Comparison of ENCODE assay signal across 19 cellular contexts in genomic region chr5:98173334-98173733, GRCh38.
DNase-seq lines count a peak whose midpoint lies in the region; ATAC-seq, FAIRE-seq and TF ChIP-seq lines count a peak whose summit lies in the region.
"Had no signal": no experiment of that assay in that cellular context is flagged by ENCODE, and none has a peak within 500 bp of the region (broad histone marks: within the 10 kb centered on the region; RNA-seq: fewer than 3 reads in every experiment).

No MANE protein-coding gene starts in this region.

- no peak overlapping the region for H3K4ac ChIP-seq in IMR-90 (ENCODE audit: low read depth, low read length)

- no peak overlapping the region for H4K91ac ChIP-seq in IMR-90 (ENCODE audit: insufficient read depth, low read depth, low read length)

- H4K20me1 ChIP-seq in IMR-90 (ENCODE audit: insufficient read depth, low read length): no peaks in the 10 kb centered on the region
- H4K20me1 ChIP-seq in GM12878 (ENCODE audit: control insufficient read depth, insufficient read depth): no peaks in the 10 kb centered on the region

- no peak overlapping the region for H3K27ac ChIP-seq in IMR-90 (ENCODE audit: insufficient read depth, low read length)
- H3K27ac ChIP-seq in GM12878 (ENCODE audit: control insufficient read depth, insufficient read depth): no peak overlapping the region
- peak overlapping the region; percentile 47 for H3K27ac ChIP-seq in foreskin keratinocyte
- no peak overlapping the region for H3K27ac ChIP-seq in left ventricle myocardium inferior (replicated peaks)
- H3K27ac ChIP-seq: pancreas, SJCRH30 had no signal

- DNase-seq in AG09309 (ENCODE audit: low read depth) (peak; percentile 10), IMR-90 (peak; percentile 84), GM12878 (ENCODE audit: low read depth, low spot score) (no peak), foreskin keratinocyte (peak; percentile 34 to 73), pons (ENCODE audit: low spot score) (no peak), left ventricle myocardium inferior (no peak)
- DNase-seq: activated T-cell treated with anti-CD3 and anti-CD28 coated beads, Interleukin-2, amount 50 U/mL, for 48 hours; cerebellar nuclear complex; GDM1; KG1; NCI-H1417 treated with DMSO at 0.1 percent for 48 hours; NCI-H2227 treated with DMSO at 0.1 percent for 48 hours; pancreas; SJCRH30; stimulated activated naive CD4-positive, alpha-beta T cell had no signal

- H3K14ac ChIP-seq in IMR-90 (replicated peaks; ENCODE audit: low read depth, low read length): no peak overlapping the region

- no peak overlapping the region; the same call in 1 of the 2 replicates for H3K18ac ChIP-seq in IMR-90 (ENCODE audit: low read depth, low read length)

- no peak overlapping the region for H2AFZ ChIP-seq in IMR-90 (replicated peaks; ENCODE audit: low read length, poor library complexity)
- H2AFZ ChIP-seq in GM12878 (ENCODE audit: control insufficient read depth, low read depth, low read length): no peak overlapping the region

- SMC1A ChIA-PET in GM12878 (lab: Charles Lee; ENCODE audit: uncharacterized antibody, unreplicated experiment): no interaction called here

- no peaks in the 10 kb centered on the region for H3K79me1 ChIP-seq in IMR-90 (ENCODE audit: low read depth in 1 of 2, low read length in 2 of 2)

- intact Hi-C loops in IMR-90 (cut with micrococcal nuclease) (no loop called here), GM12878 (cut with micrococcal nuclease; ENCODE audit: unreplicated experiment) (no loop called here), left ventricle myocardium inferior (cut with micrococcal nuclease) (no loop called here)

- dilution Hi-C loops in IMR-90 (cut with HindIII; ENCODE audit: low sequenced_read_pairs, unreplicated experiment): no loop called here

- H2BK5ac ChIP-seq in IMR-90 (ENCODE audit: low read depth, low read length, poor library complexity, severe bottlenecking): no peak overlapping the region

- H3K56ac ChIP-seq in IMR-90 (ENCODE audit: extremely low read depth, insufficient read depth, low read length): no peak overlapping the region

- BruUV-seq in IMR-90 (replicated peaks; lab: Mats Ljungman, UMichigan) (no TSS peak), GM12878 (replicated peaks; lab: Mats Ljungman, UMichigan) (no TSS peak)

- H3K27me3 ChIP-seq in IMR-90 (ENCODE audit: control insufficient read depth, insufficient read depth, low read length) (no peaks in the 10 kb centered on the region), GM12878 (replicated peaks in 1 of 2; ENCODE audit: control insufficient read depth in 2 of 2, insufficient read depth in 2 of 2, low read length in 1 of 2) (no peaks in the 10 kb centered on the region), foreskin keratinocyte (no peaks in the 10 kb centered on the region), left ventricle myocardium inferior (ENCODE audit: low read depth) (no peaks in the 10 kb centered on the region)
- H3K27me3 ChIP-seq: pancreas, SJCRH30 had no signal

- no peak overlapping the region for H4K8ac ChIP-seq in IMR-90 (ENCODE audit: low read depth in 2 of 2, low read length in 2 of 2)

- no peaks in the 10 kb centered on the region for H3K9me1 ChIP-seq in IMR-90 (ENCODE audit: insufficient read depth, low read length)

- TF ChIP-seq RAD21 in IMR-90 (IDR thresholded peaks at IDR 0.05; ENCODE audit: low read length) (no peak), GM12878 (IDR thresholded peaks at IDR 0.05; ENCODE audit: insufficient read depth, low read depth, low read length) (no peak)

- H3K79me2 ChIP-seq in GM12878 (ENCODE audit: control insufficient read depth, insufficient read depth, low read length): no peaks in the 10 kb centered on the region

- TF ChIP-seq POLR2A in IMR-90 (IDR thresholded peaks at IDR 0.05; ENCODE audit: low read depth, low read length) (no peak), GM12878 (IDR thresholded peaks at IDR 0.05; ENCODE audit: low read depth, low read length) (no peak)

- ATAC-seq in IMR-90 (ENCODE audit: low read depth) (peak; percentile 59), GM12878 (peak; percentile 22; the same call in 1 of the 3 replicates), foreskin keratinocyte (peak; percentile 89), GM19455 (IDR thresholded peaks at IDR 0.05; ENCODE audit: unreplicated experiment) (no peak), GM19463 (IDR thresholded peaks at IDR 0.05; ENCODE audit: unreplicated experiment) (no peak)
- ATAC-seq: left lobe of liver, pancreas had no signal

- H3K9me3 ChIP-seq in IMR-90 (ENCODE audit: control insufficient read depth, insufficient read depth, low read length) (no peaks in the 10 kb centered on the region), GM12878 (replicated peaks; ENCODE audit: control insufficient read depth, insufficient read depth, low read length) (no peaks in the 10 kb centered on the region), left ventricle myocardium inferior (replicated peaks) (no peaks in the 10 kb centered on the region)
- H3K9me3 ChIP-seq: pancreas, SJCRH30 had no signal

- H3K36me3 ChIP-seq in IMR-90 (ENCODE audit: control insufficient read depth, insufficient read depth, low read length) (no peaks in the 10 kb centered on the region), GM12878 (ENCODE audit: control insufficient read depth in 2 of 2, insufficient read depth in 2 of 2, low read length in 1 of 2) (no peaks in the 10 kb centered on the region), left ventricle myocardium inferior (no peaks in the 10 kb centered on the region)
- H3K36me3 ChIP-seq: pancreas, SJCRH30 had no signal

- no peak overlapping the region for H2AK9ac ChIP-seq in IMR-90 (replicated peaks; ENCODE audit: low read depth, low read length, poor library complexity)

- CTCF ChIA-PET in IMR-90 (lab: Yijun Ruan, JAX) (no interaction called here), GM12878 (lab: Yijun Ruan, JAX) (no interaction called here)

- H3K4me2 ChIP-seq in IMR-90 (ENCODE audit: low read depth, low read length) (no peak overlapping the region), GM12878 (ENCODE audit: control insufficient read depth, insufficient read depth) (no peak overlapping the region)
- H3K4me2 ChIP-seq: smooth muscle cell had no signal

- H3K4me1 ChIP-seq in IMR-90 (ENCODE audit: control insufficient read depth, insufficient read depth, low read length) (peaks cover 2% of the 10 kb centered on the region; the same call in 1 of the 2 replicates), GM12878 (ENCODE audit: control insufficient read depth, insufficient read depth, low read length) (no peaks in the 10 kb centered on the region), foreskin keratinocyte (peaks cover 6% of the 10 kb centered on the region), left ventricle myocardium inferior (no peaks in the 10 kb centered on the region)
- H3K4me1 ChIP-seq: pancreas, SJCRH30 had no signal

- no peak overlapping the region for H2BK20ac ChIP-seq in IMR-90 (ENCODE audit: low read depth, low read length)

- no peak overlapping the region for H4K5ac ChIP-seq in IMR-90 (ENCODE audit: low read depth, low read length)

- H2AK5ac ChIP-seq in IMR-90 (ENCODE audit: low read depth, low read length): no peak overlapping the region

- H3K4me3 ChIP-seq in AG09309 (ENCODE audit: control insufficient read depth, low read depth, low read length) (no peak overlapping the region), IMR-90 (ENCODE audit: insufficient read depth, low read depth, low read length) (no peak overlapping the region), GM12878 (no peak overlapping the region), left ventricle myocardium inferior (no peak overlapping the region)
- H3K4me3 ChIP-seq: pancreas, SJCRH30, smooth muscle cell had no signal

- RAD21 ChIA-PET in GM12878 (lab: Charles Lee; ENCODE audit: unreplicated experiment): no interaction called here

- TF ChIP-seq CTCF in AG09309 (IDR thresholded peaks at IDR 0.05; ENCODE audit: control insufficient read depth, insufficient read depth, low read depth, low read length, missing control alignments) (no peak), IMR-90 (conservative IDR thresholded peaks at IDR 0.05; ENCODE audit: low read depth, low read length) (no peak), GM12878 (IDR thresholded peaks at IDR 0.05 in 2 of 3, conservative IDR thresholded peaks at IDR 0.05 in 1 of 3; ENCODE audit: control insufficient read depth in 2 of 3, extremely low read depth in 1 of 3, insufficient read depth in 1 of 3, low read depth in 3 of 3, low read length in 3 of 3) (no peak), foreskin keratinocyte (conservative IDR thresholded peaks at IDR 0.05) (no peak), left ventricle myocardium inferior (IDR thresholded peaks at IDR 0.05; ENCODE audit: borderline replicate concordance) (no peak)

- in situ Hi-C loops in IMR-90 (cut with MboI; ENCODE audit: low sequenced_read_pairs): no loop called here
- in situ Hi-C loops in GM12878 (cut with MboI): no loop called here

- POLR2A ChIA-PET in IMR-90 (lab: Charles Lee; ENCODE audit: unreplicated experiment): no interaction called here
- POLR2A ChIA-PET in GM12878 (lab: Charles Lee): no interaction called here

- no peak for FAIRE-seq in GM12878 (lab: Jason Lieb, UNC)
- FAIRE-seq: pancreas had no signal

- H2BK120ac ChIP-seq in IMR-90 (ENCODE audit: low read depth, low read length): no peak overlapping the region

- no peak overlapping the region for H3K9ac ChIP-seq in IMR-90 (ENCODE audit: low read depth, low read length)
- no peak overlapping the region for H3K9ac ChIP-seq in GM12878 (ENCODE audit: control insufficient read depth, insufficient read depth, low read length)

- no peak overlapping the region for H3K23ac ChIP-seq in IMR-90 (ENCODE audit: low read depth, low read length)

- TF ChIP-seq EP300 in GM12878 (IDR thresholded peaks at IDR 0.05; ENCODE audit: borderline replicate concordance in 1 of 2, control insufficient read depth in 1 of 2, low read depth in 2 of 2, low read length in 2 of 2): no peak

- H2BK15ac ChIP-seq in IMR-90 (ENCODE audit: low read depth, low read length): no peak overlapping the region

TF ChIP-seq in IMR-90, 13 proteins besides CTCF, POLR2A, EP300 and RAD21 (continues in another document):
- no peak for TF ChIP-seq BHLHE40 (IDR thresholded peaks at IDR 0.05; ENCODE audit: low read depth, low read length)
- TF ChIP-seq FOS (IDR thresholded peaks at IDR 0.05; ENCODE audit: low read depth, low read length): no peak

TF ChIP-seq in GM12878, 131 proteins besides CTCF, POLR2A, EP300 and RAD21 (continues in another document):
- TF ChIP-seq POU2F2 (IDR thresholded peaks at IDR 0.05; ENCODE audit: borderline replicate concordance, low read depth, low read length): no peak

Comparison
In these comparisons a context has a peak if more than half of its experiments do, and no peak if none do; other contexts are left out.
1. DNase-seq: peak in AG09309 (single experiment), IMR-90 (single experiment) and foreskin keratinocyte (2 of 2); none in GM12878 (single experiment), pons (single experiment) and left ventricle myocardium inferior (single experiment).
2. ATAC-seq: peak in IMR-90 (single experiment), GM12878 (single experiment) and foreskin keratinocyte (single experiment); none in GM19455 (single experiment) and GM19463 (single experiment).